Comparison of ENCODE assay signal across 2 cellular contexts in genomic region chr17:16298140-16298662, GRCh38.
TF ChIP-seq lines count a peak whose summit lies in the region.

No MANE protein-coding gene starts in this region.

TF ChIP-seq in HCT116, 20 proteins besides CTCF, POLR2A, EP300 and RAD21:
- no peak for TF ChIP-seq ZFX (IDR thresholded peaks at IDR 0.05)
- no peak for TF ChIP-seq ZNF274 (IDR thresholded peaks at IDR 0.05; ENCODE audit: low read depth, low read length)
- no peak for TF ChIP-seq CEBPB (IDR thresholded peaks at IDR 0.05; ENCODE audit: low read depth)
- no peak for TF ChIP-seq EZH2 (IDR thresholded peaks at IDR 0.05)
- no peak for TF ChIP-seq SRF (IDR thresholded peaks at IDR 0.05; ENCODE audit: low read depth)
- no peak for TF ChIP-seq ELF1 (IDR thresholded peaks at IDR 0.05; ENCODE audit: borderline replicate concordance, low read depth)
- TF ChIP-seq SIN3A (IDR thresholded peaks at IDR 0.05; ENCODE audit: low read depth), result no peak
- TF ChIP-seq MAX (IDR thresholded peaks at IDR 0.05), result no peak

TF ChIP-seq in HepG2, 621 proteins besides CTCF, POLR2A, EP300 and RAD21 (continues in another document):
- TF ChIP-seq PHF5A (CRISPR knock-in tag; IDR thresholded peaks at IDR 0.05; ENCODE audit: low read depth, unreplicated experiment) (no peak), FOXO1 (CRISPR knock-in tag; IDR thresholded peaks at IDR 0.05) (peak; percentile 75; the same call in 1 of the 2 replicates), PPARG (CRISPR knock-in tag; conservative IDR thresholded peaks at IDR 0.05) (peak; percentile 77), SOX6 (IDR thresholded peaks at IDR 0.05) (no peak), SOX6 (CRISPR knock-in tag; IDR thresholded peaks at IDR 0.05) (peak; percentile 79), SP1 (IDR thresholded peaks at IDR 0.05) (no peak), SP1 (CRISPR knock-in tag; IDR thresholded peaks at IDR 0.05) (0 out of 2 replicates have a peak, but pooled peaks have one; percentile 9), SUZ12 (IDR thresholded peaks at IDR 0.05; ENCODE audit: low read depth, low read length) (no peak), IRF2 (CRISPR knock-in tag; IDR thresholded peaks at IDR 0.05) (0 out of 2 replicates have a peak, but pooled peaks have one; percentile 8), SOX5 (CRISPR knock-in tag; IDR thresholded peaks at IDR 0.05; ENCODE audit: borderline replicate concordance) (peak; percentile 46; the same call in 1 of the 2 replicates), FOXK2 (IDR thresholded peaks at IDR 0.05) (peak; percentile 67), ZNF232 (CRISPR knock-in tag; IDR thresholded peaks at IDR 0.05; ENCODE audit: borderline replicate concordance) (0 out of 2 replicates have a peak, but pooled peaks have one; percentile 18), THRA (CRISPR knock-in tag; IDR thresholded peaks at IDR 0.05; ENCODE audit: borderline replicate concordance) (0 out of 2 replicates have a peak, but pooled peaks have one; percentile 7), ZNF12 (CRISPR knock-in tag; IDR thresholded peaks at IDR 0.05) (0 out of 2 replicates have a peak, but pooled peaks have one; percentile 12), ATF2 (CRISPR knock-in tag; IDR thresholded peaks at IDR 0.05) (peak; percentile 34; the same call in 1 of the 2 replicates), IKZF1 (IDR thresholded peaks at IDR 0.05) (no peak), PATZ1 (CRISPR knock-in tag; IDR thresholded peaks at IDR 0.05) (peak; percentile 76), PHF21A (CRISPR knock-in tag; IDR thresholded peaks at IDR 0.05) (peak; percentile 82), FOXK1 (CRISPR knock-in tag; IDR thresholded peaks at IDR 0.05; ENCODE audit: borderline replicate concordance, low read depth) (peak; percentile 7; the same call in 1 of the 2 replicates), TBX3 (IDR thresholded peaks at IDR 0.05; ENCODE audit: borderline replicate concordance) (0 out of 2 replicates have a peak, but pooled peaks have one; percentile 29), ATRX (CRISPR knock-in tag; IDR thresholded peaks at IDR 0.05; ENCODE audit: borderline replicate concordance) (no peak), TCF7 (IDR thresholded peaks at IDR 0.05; ENCODE audit: low read depth) (peak; percentile 67), HDAC1 (CRISPR knock-in tag; IDR thresholded peaks at IDR 0.05) (peak; percentile 42; the same call in 1 of the 2 replicates), KDM2A (CRISPR knock-in tag; IDR thresholded peaks at IDR 0.05; ENCODE audit: borderline replicate concordance, low read depth) (0 out of 2 replicates have a peak, but pooled peaks have one; percentile 1), ZNF614 (CRISPR knock-in tag; IDR thresholded peaks at IDR 0.05; ENCODE audit: borderline replicate concordance) (peak; percentile 10; the same call in 1 of the 2 replicates), NFIC (IDR thresholded peaks at IDR 0.05; ENCODE audit: low read length) (peak; percentile 80), NCOR1 (IDR thresholded peaks at IDR 0.05; ENCODE audit: borderline replicate concordance, low read length) (peak; percentile 97), MEIS2 (CRISPR knock-in tag; IDR thresholded peaks at IDR 0.05) (0 out of 2 replicates have a peak, but pooled peaks have one; percentile 3), KDM6A (CRISPR knock-in tag; IDR thresholded peaks at IDR 0.05; ENCODE audit: low read depth) (peak; percentile 92), FOXC1 (CRISPR knock-in tag; IDR thresholded peaks at IDR 0.05; ENCODE audit: borderline replicate concordance) (peak; percentile 73), ZNF362 (CRISPR knock-in tag; IDR thresholded peaks at IDR 0.05; ENCODE audit: borderline replicate concordance) (0 out of 2 replicates have a peak, but pooled peaks have one; percentile 18), ZNF7 (CRISPR knock-in tag; IDR thresholded peaks at IDR 0.05) (no peak), SALL2 (CRISPR knock-in tag; IDR thresholded peaks at IDR 0.05) (0 out of 2 replicates have a peak, but pooled peaks have one; percentile 31), ZNF704 (CRISPR knock-in tag; IDR thresholded peaks at IDR 0.05; ENCODE audit: borderline replicate concordance) (no peak), HNF4A (CRISPR knock-in tag; IDR thresholded peaks at IDR 0.05) (peak; percentile 95), MIXL1 (CRISPR knock-in tag; IDR thresholded peaks at IDR 0.05) (peak; percentile 86; the same call in 1 of the 2 replicates), ARNTL (CRISPR knock-in tag; IDR thresholded peaks at IDR 0.05) (peak; percentile 37; the same call in 1 of the 2 replicates), ZNF143 (CRISPR knock-in tag; IDR thresholded peaks at IDR 0.05) (peak; percentile 47; the same call in 1 of the 2 replicates), HIVEP1 (CRISPR knock-in tag; IDR thresholded peaks at IDR 0.05) (no peak), NR2F6 (IDR thresholded peaks at IDR 0.05) (peak; percentile 82), NR2F6 (CRISPR knock-in tag; IDR thresholded peaks at IDR 0.05) (peak; percentile 79; the same call in 1 of the 2 replicates), PITX1 (CRISPR knock-in tag; IDR thresholded peaks at IDR 0.05) (peak; percentile 58; the same call in 1 of the 2 replicates), HDAC2 (CRISPR knock-in tag; IDR thresholded peaks at IDR 0.05) (peak; percentile 32; the same call in 1 of the 2 replicates), TFE3 (CRISPR knock-in tag; IDR thresholded peaks at IDR 0.05) (no peak), TBX2 (CRISPR knock-in tag; IDR thresholded peaks at IDR 0.05; ENCODE audit: borderline replicate concordance) (peak; percentile 71; the same call in 1 of the 2 replicates), HBP1 (CRISPR knock-in tag; IDR thresholded peaks at IDR 0.05; ENCODE audit: low read depth) (no peak), FOXJ3 (CRISPR knock-in tag; IDR thresholded peaks at IDR 0.05; ENCODE audit: borderline replicate concordance) (peak; percentile 65; the same call in 1 of the 2 replicates), ZNF333 (CRISPR knock-in tag; IDR thresholded peaks at IDR 0.05; ENCODE audit: borderline replicate concordance) (no peak), ZNF552 (CRISPR knock-in tag; IDR thresholded peaks at IDR 0.05; ENCODE audit: borderline replicate concordance) (no peak), DMAP1 (CRISPR knock-in tag; IDR thresholded peaks at IDR 0.05) (peak; percentile 73; the same call in 1 of the 2 replicates), ESRRA (CRISPR knock-in tag; IDR thresholded peaks at IDR 0.05; ENCODE audit: low read depth) (peak; percentile 81; the same call in 1 of the 2 replicates), ETV5 (CRISPR knock-in tag; IDR thresholded peaks at IDR 0.05; ENCODE audit: borderline replicate concordance) (peak; percentile 40; the same call in 1 of the 2 replicates), POLR2G (IDR thresholded peaks at IDR 0.05; ENCODE audit: low read depth, low read length) (peak; percentile 50), ZNF101 (CRISPR knock-in tag; IDR thresholded peaks at IDR 0.05; ENCODE audit: borderline replicate concordance, low read depth) (no peak), ZNF644 (CRISPR knock-in tag; IDR thresholded peaks at IDR 0.05; ENCODE audit: low read depth) (peak; percentile 29; the same call in 1 of the 2 replicates), ZBTB21 (CRISPR knock-in tag; IDR thresholded peaks at IDR 0.05) (no peak), ASH2L (IDR thresholded peaks at IDR 0.05; ENCODE audit: insufficient read length, low read depth, low read length) (peak; percentile 71), ZFX (CRISPR knock-in tag; IDR thresholded peaks at IDR 0.05; ENCODE audit: low read depth) (peak; percentile 53), STAG1 (CRISPR knock-in tag; IDR thresholded peaks at IDR 0.05) (no peak), MED1 (CRISPR knock-in tag; IDR thresholded peaks at IDR 0.05) (peak; percentile 65), ZMYM4 (CRISPR knock-in tag; IDR thresholded peaks at IDR 0.05) (peak; percentile 52; the same call in 1 of the 2 replicates), HOXA3 (CRISPR knock-in tag; IDR thresholded peaks at IDR 0.05) (0 out of 2 replicates have a peak, but pooled peaks have one; percentile 46), ZSCAN31 (CRISPR knock-in tag; IDR thresholded peaks at IDR 0.05; ENCODE audit: low read depth) (0 out of 2 replicates have a peak, but pooled peaks have one; percentile 22), MEIS1 (CRISPR knock-in tag; IDR thresholded peaks at IDR 0.05; ENCODE audit: borderline replicate concordance) (0 out of 2 replicates have a peak, but pooled peaks have one; percentile 80), ZSCAN29 (CRISPR knock-in tag; conservative IDR thresholded peaks at IDR 0.05) (peak; percentile 65; the same call in 1 of the 2 replicates), DRAP1 (CRISPR knock-in tag; IDR thresholded peaks at IDR 0.05) (peak; percentile 6; the same call in 1 of the 2 replicates), POLR2AphosphoS5 (IDR thresholded peaks at IDR 0.05; ENCODE audit: low read depth, low read length) (no peak; the same call in 1 of the 2 replicates)
